32 cellular contexts compared by ENCODE assay signal in genomic region chr1:90155721-90156487, GRCh38.
DNase-seq lines count a peak whose midpoint lies in the region; ATAC-seq, FAIRE-seq and TF ChIP-seq lines count a peak whose summit lies in the region.
"Had no signal": no experiment of that assay in that cellular context is flagged by ENCODE, and none has a peak within 500 bp of the region (broad histone marks: within the 10 kb centered on the region; RNA-seq: fewer than 3 reads in every experiment).

No MANE protein-coding gene starts in this region.

- TF ChIP-seq CTCF in GM13977 (IDR thresholded peaks at IDR 0.05; ENCODE audit: extremely low read depth, insufficient read depth, missing control alignments) (no peak), bronchial epithelial cell (IDR thresholded peaks at IDR 0.05; ENCODE audit: insufficient read depth, low read length, severe bottlenecking) (no peak), heart left ventricle (IDR thresholded peaks at IDR 0.05) (no peak)

- H3K4me3 ChIP-seq in bronchial epithelial cell (ENCODE audit: low read depth, low read length) (no peak overlapping the region), heart left ventricle (no peak overlapping the region)
- H3K4me3 ChIP-seq: coronary artery, thoracic aorta had no signal

- intact Hi-C loops in heart left ventricle (cut with DNase I) = no loop called here

- DNase-seq in GM13977 (ENCODE audit: low spot score) (peak; percentile 13), bronchial epithelial cell (ENCODE audit: low read depth) (peak; percentile 62), COLO829 (ENCODE audit: low spot score) (no peak), heart left ventricle (no peak)
- DNase-seq: activated CD4-positive, alpha-beta memory T cell treated with anti-CD3 and anti-CD28 coated beads, Interleukin-2, amount 10 ng/mL, durations not matched to agents 7 days and 5 days; activated CD8-positive, alpha-beta memory T cell treated with anti-CD3 and anti-CD28 coated beads, Interleukin-2, amount 50 U/mL, for 4 hours; activated naive CD4-positive, alpha-beta T cell; activated naive CD8-positive, alpha-beta T cell treated with anti-CD3 and anti-CD28 coated beads, Interleukin-2, amount 50 U/mL, for 24 hours; caudate nucleus; CD4-positive, alpha-beta T cell; effector memory CD4-positive, alpha-beta T cell; islet precursor cell; naive B cell; NCI-H1930; NCI-H524 treated with DMSO at 0.1 percent for 48 hours; PC-3; right cardiac atrium; Right ventricle myocardium superior; stimulated activated CD4-positive, alpha-beta T cell treated with anti-CD3 and anti-CD28 coated beads, Interleukin-1b, Interleukin-23, amount 100 ng/mL, for 48 hours; stimulated activated CD8-positive, alpha-beta memory T cell treated with anti-CD3 and anti-CD28 coated beads, Interleukin-4, amount 100 ng/mL, for 48 hours; stimulated activated naive CD8-positive, alpha-beta T cell treated with anti-CD3 and anti-CD28 coated beads, Interleukin-15, amount 100 ng/mL, for 72 hours; T-helper 17 cell had no signal

- no peak for FAIRE-seq in bronchial epithelial cell (lab: Jason Lieb, UNC)
- FAIRE-seq: astrocyte, GM12891, H1, urothelium cell line had no signal

- in situ Hi-C loops in GM13977 (cut with MboI; ENCODE audit: low pct_unique_long_range_greater_than_20kb, low sequenced_read_pairs, unreplicated experiment) = no loop called here

- H3K27ac ChIP-seq in heart left ventricle = no peak overlapping the region
- H3K27ac ChIP-seq: coronary artery, neutrophil, thoracic aorta had no signal

- ATAC-seq in GM21526 (IDR thresholded peaks at IDR 0.05; ENCODE audit: low FRiP score, unreplicated experiment) (peak; percentile 62), HG03432 (IDR thresholded peaks at IDR 0.05; ENCODE audit: unreplicated experiment) (peak; percentile 44), GM21825 (IDR thresholded peaks at IDR 0.05; ENCODE audit: unreplicated experiment) (no peak), heart left ventricle (no peak)
- ATAC-seq: activated naive CD8-positive, alpha-beta T cell treated with anti-CD3 and anti-CD28 coated beads, Interleukin-2, amount 50 U/mL, for 24 hours; PC-3; right cardiac atrium; stimulated activated naive CD8-positive, alpha-beta T cell treated with anti-CD3 and anti-CD28 coated beads, Interleukin-15, amount 100 ng/mL, for 72 hours; T-helper 17 cell had no signal

- WGBS in heart left ventricle, 4 donors = 85 to 90% (median 86%) methylated on average over 2 of the region's 2 CpGs

- H3K27me3 ChIP-seq in bronchial epithelial cell (ENCODE audit: control insufficient read depth, insufficient read depth, low read length) (no peaks in the 10 kb centered on the region), heart left ventricle (no peaks in the 10 kb centered on the region)
- H3K27me3 ChIP-seq: neutrophil had no signal

- H3K9me3 ChIP-seq in heart left ventricle = peaks cover 0 to 12% (median 2%) of the 10 kb centered on the region in 12 donors
- H3K9me3 ChIP-seq: neutrophil had no signal

- TF ChIP-seq POLR2A in heart left ventricle (IDR thresholded peaks at IDR 0.05) = no peak

- H3K36me3 ChIP-seq in bronchial epithelial cell (ENCODE audit: control insufficient read depth, insufficient read depth, low read length) = no peaks in the 10 kb centered on the region
- no peaks in the 10 kb centered on the region for H3K36me3 ChIP-seq in heart left ventricle
- H3K36me3 ChIP-seq: neutrophil, thoracic aorta had no signal

- H3K4me1 ChIP-seq in heart left ventricle = no peaks in the 10 kb centered on the region

Comparison
In these comparisons a context has a peak if more than half of its experiments do, and no peak if none do; other contexts are left out.
1. DNase-seq: peak in GM13977 (single experiment) and bronchial epithelial cell (single experiment); none in COLO829 (single experiment) and heart left ventricle (0 of 5).
2. ATAC-seq: peak in GM21526 (single experiment) and HG03432 (single experiment); none in GM21825 (single experiment) and heart left ventricle (0 of 4).